ENCODE assay signal across 1 cellular context in the genomic region with DNA sequence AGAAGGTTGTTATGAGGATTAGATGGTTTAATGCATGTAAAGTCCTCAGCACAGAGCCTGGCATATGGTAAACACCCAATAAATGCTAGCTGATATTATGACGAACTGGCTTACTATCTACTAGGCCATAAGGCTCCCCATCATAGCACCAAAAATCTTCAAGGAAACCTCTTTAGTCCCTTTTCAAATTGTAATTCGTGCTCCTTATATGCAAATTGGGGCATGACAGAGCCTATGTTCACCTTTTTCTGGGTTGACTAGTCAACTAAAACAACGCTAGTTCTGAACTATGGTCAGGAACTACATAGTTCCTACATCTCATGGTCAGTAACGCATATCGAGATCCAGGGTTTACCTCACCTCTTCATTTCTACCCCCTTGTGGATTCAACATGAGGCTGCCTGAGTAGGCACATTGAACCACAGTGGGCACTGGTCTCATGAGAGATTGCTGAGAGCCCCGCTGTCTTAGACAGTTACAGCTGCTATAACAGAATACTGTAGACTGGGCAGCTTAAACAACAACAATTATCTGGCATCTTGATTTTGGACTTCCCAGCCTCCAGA.
TF ChIP-seq lines count a peak whose summit lies in the region.

No MANE protein-coding gene starts in this region.

TF ChIP-seq in H1, 55 proteins besides CTCF, POLR2A, EP300 and RAD21 (continued from another document):
- TF ChIP-seq SIX5 (IDR thresholded peaks at IDR 0.05; ENCODE audit: low read depth, low read length) = no peak
